In genomic region chr17:71111460-71111859, GRCh38 we compare ENCODE assay signal across 1 cellular context.
TF ChIP-seq lines count a peak whose summit lies in the region.

No MANE protein-coding gene starts in this region.

TF ChIP-seq in HepG2, 621 proteins besides CTCF, POLR2A, EP300 and RAD21 (continued from another document):
- no peak for TF ChIP-seq TEAD2 (CRISPR knock-in tag; IDR thresholded peaks at IDR 0.05)
- peak; percentile 32; the same call in 1 of the 2 replicates for TF ChIP-seq MAX (IDR thresholded peaks at IDR 0.05)
- TF ChIP-seq ZNF232 (CRISPR knock-in tag; IDR thresholded peaks at IDR 0.05; ENCODE audit: borderline replicate concordance), result peak; percentile 41; the same call in 1 of the 2 replicates
- TF ChIP-seq ZBTB42 (CRISPR knock-in tag; IDR thresholded peaks at IDR 0.05), result no peak
- no peak for TF ChIP-seq AGO2 (optimal IDR thresholded peaks at IDR 0.05; ENCODE audit: low read depth, low read length)
- TF ChIP-seq CHD2 (IDR thresholded peaks at IDR 0.05; ENCODE audit: low read depth, low read length), result no peak
- no peak for TF ChIP-seq SOX6 (IDR thresholded peaks at IDR 0.05)
- TF ChIP-seq SOX6 (CRISPR knock-in tag; IDR thresholded peaks at IDR 0.05), result peak; percentile 39; the same call in 1 of the 2 replicates
- TF ChIP-seq RELA (CRISPR knock-in tag; IDR thresholded peaks at IDR 0.05), result no peak
- no peak for TF ChIP-seq SIX1 (CRISPR knock-in tag; IDR thresholded peaks at IDR 0.05; ENCODE audit: borderline replicate concordance)
- no peak for TF ChIP-seq STAG1 (CRISPR knock-in tag; IDR thresholded peaks at IDR 0.05)
- peak; percentile 53 for TF ChIP-seq ARID5B (CRISPR knock-in tag; IDR thresholded peaks at IDR 0.05)
- TF ChIP-seq TCF12 (IDR thresholded peaks at IDR 0.05), result no peak
- no peak for TF ChIP-seq TCF12 (CRISPR knock-in tag; IDR thresholded peaks at IDR 0.05)
- TF ChIP-seq ZNF292 (CRISPR knock-in tag; IDR thresholded peaks at IDR 0.05; ENCODE audit: borderline replicate concordance, low read depth), result no peak
- TF ChIP-seq ZNF546 (CRISPR knock-in tag; conservative IDR thresholded peaks at IDR 0.05), result no peak
- 0 out of 2 replicates have a peak, but pooled peaks have one; percentile 15 for TF ChIP-seq MED1 (CRISPR knock-in tag; IDR thresholded peaks at IDR 0.05)
- TF ChIP-seq ZFP1 (CRISPR knock-in tag; IDR thresholded peaks at IDR 0.05), result peak; percentile 68; the same call in 1 of the 2 replicates
- TF ChIP-seq PHB2 (IDR thresholded peaks at IDR 0.05; ENCODE audit: partially characterized antibody), result no peak
- no peak for TF ChIP-seq ZFP91 (CRISPR knock-in tag; IDR thresholded peaks at IDR 0.05; ENCODE audit: borderline replicate concordance)
- TF ChIP-seq KDM6A (CRISPR knock-in tag; IDR thresholded peaks at IDR 0.05; ENCODE audit: low read depth), result 0 out of 2 replicates have a peak, but pooled peaks have one; percentile 32
- no peak for TF ChIP-seq CREB3 (CRISPR knock-in tag; IDR thresholded peaks at IDR 0.05)
- no peak for TF ChIP-seq HNRNPH1 (optimal IDR thresholded peaks at IDR 0.05; ENCODE audit: low read depth, low read length)
- no peak for TF ChIP-seq TRAFD1 (CRISPR knock-in tag; IDR thresholded peaks at IDR 0.05; ENCODE audit: borderline replicate concordance)
- peak; percentile 22; the same call in 1 of the 2 replicates for TF ChIP-seq SAP130 (CRISPR knock-in tag; IDR thresholded peaks at IDR 0.05; ENCODE audit: low read depth)
- no peak for TF ChIP-seq BCL3 (CRISPR knock-in tag; IDR thresholded peaks at IDR 0.05)
- TF ChIP-seq HOXA7 (CRISPR knock-in tag; IDR thresholded peaks at IDR 0.05), result no peak
- TF ChIP-seq NFIB (CRISPR knock-in tag; IDR thresholded peaks at IDR 0.05; ENCODE audit: borderline replicate concordance), result no peak
- no peak for TF ChIP-seq POLR2G (IDR thresholded peaks at IDR 0.05; ENCODE audit: low read depth, low read length)
- 0 out of 2 replicates have a peak, but pooled peaks have one; percentile 43 for TF ChIP-seq POGZ (CRISPR knock-in tag; IDR thresholded peaks at IDR 0.05)
- no peak for TF ChIP-seq DNMT1 (CRISPR knock-in tag; IDR thresholded peaks at IDR 0.05)
- TF ChIP-seq ZGPAT (CRISPR knock-in tag; IDR thresholded peaks at IDR 0.05), result 0 out of 2 replicates have a peak, but pooled peaks have one; percentile 28
- TF ChIP-seq TFE3 (CRISPR knock-in tag; IDR thresholded peaks at IDR 0.05), result no peak
- no peak for TF ChIP-seq RARG (CRISPR knock-in tag; IDR thresholded peaks at IDR 0.05; ENCODE audit: low read depth)
- TF ChIP-seq LBX2 (CRISPR knock-in tag; IDR thresholded peaks at IDR 0.05; ENCODE audit: borderline replicate concordance), result no peak
- no peak for TF ChIP-seq ZMAT5 (CRISPR knock-in tag; IDR thresholded peaks at IDR 0.05; ENCODE audit: borderline replicate concordance, low read depth)
- TF ChIP-seq TOPORS (CRISPR knock-in tag; IDR thresholded peaks at IDR 0.05), result no peak
- TF ChIP-seq IKZF1 (IDR thresholded peaks at IDR 0.05), result no peak
TF ChIP-seq in HepG2: peak in this region for 18.
